14 cellular contexts compared by ENCODE assay signal in the genomic region with DNA sequence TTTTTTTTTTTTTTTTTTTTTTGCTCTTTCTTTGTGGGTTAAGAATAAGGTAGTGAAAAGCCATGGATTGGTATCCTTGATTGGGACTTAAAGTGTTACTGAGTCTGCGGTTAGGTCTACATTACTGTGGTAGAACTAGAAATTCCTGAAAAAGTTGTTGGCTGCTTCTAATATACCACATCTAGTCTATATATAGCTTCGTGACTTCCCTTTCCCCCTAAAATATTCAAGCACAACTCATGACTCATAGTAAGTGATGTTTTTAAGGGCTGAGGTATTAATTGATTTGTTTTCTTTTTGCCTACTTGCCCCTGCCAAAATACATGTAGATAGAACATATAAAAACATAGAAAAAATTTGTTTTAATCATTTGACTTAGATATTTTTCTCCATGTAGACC.
DNase-seq lines count a peak whose midpoint lies in the region; ATAC-seq and TF ChIP-seq lines count a peak whose summit lies in the region.
"Had no signal": no experiment of that assay in that cellular context is flagged by ENCODE, and none has a peak within 500 bp of the region (broad histone marks: within the 10 kb centered on the region; RNA-seq: fewer than 3 reads in every experiment).

No MANE protein-coding gene starts in this region.

- H3K36me3 Mint-ChIP-seq in activated naive CD4-positive, alpha-beta T cell treated with anti-CD3 and anti-CD28 coated beads, Interleukin-2, amount 10 ng/mL, durations not matched to agents 7 days and 5 days: no peaks in the 10 kb centered on the region

- H3K4me3 Mint-ChIP-seq in activated naive CD4-positive, alpha-beta T cell treated with anti-CD3 and anti-CD28 coated beads, Interleukin-2, amount 10 ng/mL, durations not matched to agents 7 days and 5 days: no peak overlapping the region
- H3K4me3 Mint-ChIP-seq: activated naive CD4-positive, alpha-beta T cell treated with anti-CD3 and anti-CD28 coated beads, Interleukin-2, amount 50 U/mL, for 24 hours; effector memory CD8-positive, alpha-beta T cell had no signal

- POLR2A ChIA-PET in A673 (lab: Charles Lee; ENCODE audit: low non-redundant PET): no interaction called here

- DNase-seq in A673 (ENCODE audit: low spot score): peak; percentile 12
- DNase-seq in HT-29 (ENCODE audit: low spot score): peak; percentile 12
- peak; percentile 92 for DNase-seq in SW480 (ENCODE audit: low spot score)
- peak; percentile 1 to 46 for DNase-seq in foreskin fibroblast
- DNase-seq in germinal center (ENCODE audit: low spot score): no peak
- no peak for DNase-seq in NCI-H2196 treated with DMSO at 0.1 percent for 48 hours (lab: John Stamatoyannopoulos, UW; ENCODE audit: unreplicated experiment)
- DNase-seq in activated naive CD4-positive, alpha-beta T cell treated with anti-CD3 and anti-CD28 coated beads, Interleukin-2, amount 10 ng/mL, durations not matched to agents 7 days and 5 days: no peak
- DNase-seq: activated CD4-positive, alpha-beta T cell treated with anti-CD3 and anti-CD28 coated beads for 1 hour; effector memory CD8-positive, alpha-beta T cell; NCI-H146; stimulated activated CD4-positive, alpha-beta T cell treated with anti-CD3 and anti-CD28 coated beads, Interleukin-4, amount 100 ng/mL, for 4 hours; substantia nigra had no signal

- TF ChIP-seq CTCF in A673 (conservative IDR thresholded peaks at IDR 0.05; ENCODE audit: low read depth, low read length): no peak
- no peak for TF ChIP-seq CTCF in foreskin fibroblast (IDR thresholded peaks at IDR 0.05; ENCODE audit: low read depth, low read length)

- no peaks in the 10 kb centered on the region for H3K9me3 Mint-ChIP-seq in activated naive CD4-positive, alpha-beta T cell treated with anti-CD3 and anti-CD28 coated beads, Interleukin-2, amount 10 ng/mL, durations not matched to agents 7 days and 5 days

- intact Hi-C loops in A673 (cut with micrococcal nuclease; ENCODE audit: unreplicated experiment): no loop called here

- CTCF ChIA-PET in A673 (lab: Charles Lee): no interaction called here
- CTCF ChIA-PET in activated naive CD4-positive, alpha-beta T cell treated with anti-CD3 and anti-CD28 coated beads, Interleukin-2, amount 10 ng/mL, durations not matched to agents 7 days and 5 days (lab: Charles Lee): no interaction called here

- H3K36me3 ChIP-seq in A673 (ENCODE audit: insufficient read depth, low read length, poor library complexity, severe bottlenecking): no peaks in the 10 kb centered on the region

- peaks cover 7% of the 10 kb centered on the region for H3K4me1 ChIP-seq in A673 (ENCODE audit: insufficient read depth, low read length, poor library complexity, severe bottlenecking)

- no peak overlapping the region for H3K27ac Mint-ChIP-seq in activated naive CD4-positive, alpha-beta T cell treated with anti-CD3 and anti-CD28 coated beads, Interleukin-2, amount 10 ng/mL, durations not matched to agents 7 days and 5 days
- H3K27ac Mint-ChIP-seq: activated naive CD4-positive, alpha-beta T cell treated with anti-CD3 and anti-CD28 coated beads, Interleukin-2, amount 50 U/mL, for 24 hours; effector memory CD8-positive, alpha-beta T cell had no signal

- H3K27ac ChIP-seq in A673 (ENCODE audit: low read depth, low read length, poor library complexity, severe bottlenecking): no peak overlapping the region

- H3K4me3 ChIP-seq in A673 (ENCODE audit: low read depth, low read length, poor library complexity, severe bottlenecking): no peak overlapping the region
- no peak overlapping the region for H3K4me3 ChIP-seq in foreskin fibroblast (ENCODE audit: low read depth in 1 of 2, low read length in 2 of 2)

- BruUV-seq in A673 (replicated peaks; lab: Mats Ljungman, UMichigan): no TSS peak

- ATAC-seq in HG03457 (IDR thresholded peaks at IDR 0.05; ENCODE audit: unreplicated experiment): no peak
- ATAC-seq: effector memory CD8-positive, alpha-beta T cell had no signal

- no peaks in the 10 kb centered on the region for H3K27me3 ChIP-seq in A673 (replicated peaks; ENCODE audit: insufficient read depth, low read depth, low read length, poor library complexity)

- no peaks in the 10 kb centered on the region for H3K9me3 ChIP-seq in A673 (ENCODE audit: low read depth, low read length, poor library complexity, severe bottlenecking)

- H3K4me1 Mint-ChIP-seq in activated naive CD4-positive, alpha-beta T cell treated with anti-CD3 and anti-CD28 coated beads, Interleukin-2, amount 10 ng/mL, durations not matched to agents 7 days and 5 days: no peaks in the 10 kb centered on the region
- H3K4me1 Mint-ChIP-seq: activated naive CD4-positive, alpha-beta T cell treated with anti-CD3 and anti-CD28 coated beads, Interleukin-2, amount 50 U/mL, for 24 hours had no signal

- H3K27me3 Mint-ChIP-seq in activated naive CD4-positive, alpha-beta T cell treated with anti-CD3 and anti-CD28 coated beads, Interleukin-2, amount 10 ng/mL, durations not matched to agents 7 days and 5 days: no peaks in the 10 kb centered on the region
- H3K27me3 Mint-ChIP-seq: effector memory CD8-positive, alpha-beta T cell had no signal

Comparison
In these comparisons a context has a peak if more than half of its experiments do, and no peak if none do; other contexts are left out.
1. DNase-seq: peak in A673 (single experiment), HT-29 (single experiment), SW480 (single experiment) and foreskin fibroblast (2 of 2); none in germinal center (single experiment), NCI-H2196 treated with DMSO at 0.1 percent for 48 hours (single experiment) and activated naive CD4-positive, alpha-beta T cell treated with anti-CD3 and anti-CD28 coated beads, Interleukin-2, amount 10 ng/mL, durations not matched to agents 7 days and 5 days (single experiment).